Comparison of ENCODE assay signal across 20 cellular contexts in genomic region chr1:162943627-162944026, GRCh38.
DNase-seq lines count a peak whose midpoint lies in the region; ATAC-seq, FAIRE-seq and TF ChIP-seq lines count a peak whose summit lies in the region.
"Had no signal": no experiment of that assay in that cellular context is flagged by ENCODE, and none has a peak within 500 bp of the region (broad histone marks: within the 10 kb centered on the region; RNA-seq: fewer than 3 reads in every experiment).

No MANE protein-coding gene starts in this region.

- H3K4me3 ChIP-seq in H1 (ENCODE audit: extremely low read depth in 1 of 4, insufficient read depth in 2 of 4, low read depth in 3 of 4, low read length in 4 of 4), result no peak overlapping the region
- no peak overlapping the region for H3K4me3 ChIP-seq in psoas muscle
- H3K4me3 ChIP-seq: A549, HAP-1, heart left ventricle, SK-N-MC, upper lobe of right lung had no signal

- POLR2A ChIA-PET in H1 (lab: Charles Lee; ENCODE audit: partially characterized antibody), result no interaction called here

- H3K4me1 ChIP-seq in H1 (replicated peaks in 1 of 4; ENCODE audit: control insufficient read depth in 3 of 4, insufficient read depth in 4 of 4, low read length in 3 of 4) (peaks cover 0 to 3% (median 1%) of the 10 kb centered on the region in 4 experiments; a peak in 2 of 7 replicates), psoas muscle (peaks cover 16% of the 10 kb centered on the region)
- H3K4me1 ChIP-seq: A549, HAP-1, upper lobe of right lung had no signal

- ATAC-seq in psoas muscle (peak; percentile 95 to 97 (median 96)), HG03175 (IDR thresholded peaks at IDR 0.05; ENCODE audit: unreplicated experiment) (no peak)
- ATAC-seq: A549, HepG2, upper lobe of right lung had no signal

- TF ChIP-seq POLR2A in H1 (IDR thresholded peaks at IDR 0.05; ENCODE audit: control extremely low read depth in 1 of 2, low read depth in 2 of 2, low read length in 2 of 2), result no peak

- FAIRE-seq in H1 (lab: Jason Lieb, UNC), result no peak
- FAIRE-seq: A549, GM12891, HepG2, kidney had no signal

- no peak overlapping the region for H3K56ac ChIP-seq in H1 (replicated peaks; ENCODE audit: insufficient read length, low read depth, low read length)

- H4K8ac ChIP-seq in H1 (ENCODE audit: extremely low read depth, insufficient read depth, low read length), result no peak overlapping the region

- no peaks in the 10 kb centered on the region for H3K27me3 ChIP-seq in H1 (replicated peaks in 1 of 4; ENCODE audit: control insufficient read depth in 3 of 4, extremely low read depth in 1 of 4, insufficient read depth in 3 of 4, low read length in 3 of 4)
- no peaks in the 10 kb centered on the region for H3K27me3 ChIP-seq in psoas muscle (ENCODE audit: insufficient read depth in 3 of 3, low read length in 2 of 3)

- no peak overlapping the region for H2BK12ac ChIP-seq in H1 (ENCODE audit: low read depth, low read length)

- no peak overlapping the region for H4K91ac ChIP-seq in H1 (replicated peaks; ENCODE audit: insufficient read length, low read length)

- TF ChIP-seq CTCF in H1 (IDR thresholded peaks at IDR 0.05; ENCODE audit: control extremely low read depth in 1 of 3, insufficient read depth in 1 of 3, low read depth in 1 of 3, low read length in 3 of 3), result no peak
- TF ChIP-seq CTCF in psoas muscle (IDR thresholded peaks at IDR 0.05), result no peak

- no peaks in the 10 kb centered on the region for H3K79me1 ChIP-seq in H1 (ENCODE audit: low read depth, low read length)

- H3K36me3 ChIP-seq in H1 (ENCODE audit: control insufficient read depth in 2 of 4, insufficient read depth in 4 of 4, low read length in 3 of 4) (no peaks in the 10 kb centered on the region), psoas muscle (ENCODE audit: insufficient read depth in 1 of 2, low read depth in 1 of 2) (no peaks in the 10 kb centered on the region)
- H3K36me3 ChIP-seq: HAP-1, heart left ventricle, upper lobe of right lung had no signal

- no peaks in the 10 kb centered on the region for H3K79me2 ChIP-seq in H1 (ENCODE audit: control insufficient read depth in 1 of 2, insufficient read depth in 2 of 2, low read length in 2 of 2)

- H4K20me1 ChIP-seq in H1 (replicated peaks in 1 of 2; ENCODE audit: control insufficient read depth in 1 of 2, insufficient read depth in 2 of 2, low read length in 2 of 2), result no peaks in the 10 kb centered on the region

- H3K9me3 ChIP-seq in H1 (ENCODE audit: insufficient read depth in 2 of 2, low read depth in 1 of 2, low read length in 1 of 2), result no peaks in the 10 kb centered on the region
- H3K9me3 ChIP-seq in psoas muscle, result no peaks in the 10 kb centered on the region
- H3K9me3 ChIP-seq: A549, HAP-1, heart left ventricle, upper lobe of right lung had no signal

- H3K18ac ChIP-seq in H1 (ENCODE audit: extremely low read depth, low read length), result no peak overlapping the region

- no peaks in the 10 kb centered on the region for H3K23me2 ChIP-seq in H1 (ENCODE audit: low read depth, low read length)

- no peak overlapping the region for H2BK20ac ChIP-seq in H1 (ENCODE audit: low read length)

- H3K23ac ChIP-seq in H1 (ENCODE audit: insufficient read length), result no peak overlapping the region

- no peak overlapping the region for H2AK5ac ChIP-seq in H1 (ENCODE audit: low read depth, low read length)

- no peak overlapping the region for H3K9ac ChIP-seq in H1 (replicated peaks in 1 of 4; ENCODE audit: extremely low read depth in 1 of 4, low read depth in 3 of 4, low read length in 3 of 4)

- DNase-seq in NCI-H146 (lab: John Stamatoyannopoulos, UW) (peak; percentile 23), NCI-H146 treated with DMSO at 0.1 percent for 48 hours (lab: John Stamatoyannopoulos, UW; ENCODE audit: unreplicated experiment) (no peak), NCI-H82 (lab: John Stamatoyannopoulos, UW) (peak; percentile 26), H1 (ENCODE audit: low read depth in 1 of 2, low spot score in 2 of 2) (no peak), psoas muscle (no peak), mucosa of gallbladder (ENCODE audit: low spot score) (no peak), ureter (ENCODE audit: low spot score) (no peak)
- DNase-seq: activated naive CD4-positive, alpha-beta T cell treated with anti-CD3 and anti-CD28 coated beads, Interleukin-2, amount 50 U/mL, for 16 hours; activated T-cell treated with anti-CD3 and anti-CD28 coated beads for 4 hours; CD4-positive, alpha-beta memory T cell; heart left ventricle; kidney; stimulated activated naive CD4-positive, alpha-beta T cell; upper lobe of right lung had no signal

- no peak overlapping the region for H3K4ac ChIP-seq in H1 (replicated peaks; ENCODE audit: insufficient read length, low read depth, low read length)

- H3K4me2 ChIP-seq in H1 (ENCODE audit: insufficient read depth in 1 of 2, low read depth in 2 of 2, low read length in 2 of 2), result no peak overlapping the region
- H3K4me2 ChIP-seq: A549 had no signal

- no peak overlapping the region for H4K5ac ChIP-seq in H1 (ENCODE audit: insufficient read length, low read depth, low read length)

- H2AFZ ChIP-seq in H1 (ENCODE audit: low read length), result no peak overlapping the region

- H3K27ac ChIP-seq in H1 (ENCODE audit: low read depth, low read length), result no peak overlapping the region
- peak overlapping the region; percentile 58 for H3K27ac ChIP-seq in psoas muscle
- H3K27ac ChIP-seq: A549, heart left ventricle, SK-N-MC, upper lobe of right lung had no signal

- H2BK5ac ChIP-seq in H1 (ENCODE audit: low read depth, low read length), result no peak overlapping the region

- no peak overlapping the region for H2BK15ac ChIP-seq in H1 (ENCODE audit: low read length)

- no peak overlapping the region for H2BK120ac ChIP-seq in H1 (replicated peaks; ENCODE audit: low read depth, low read length)

- CTCF ChIA-PET in H1 (lab: Charles Lee; ENCODE audit: partially characterized antibody), result interaction anchor here (0.9 to 2.0 kb wide), 3 partner anchors 9 to 90 kb away, joined by 3 to 5 read pairs (median 4); no protein-coding TSS in a partner anchor

- H3K14ac ChIP-seq in H1 (ENCODE audit: insufficient read length), result no peak overlapping the region

- TF ChIP-seq RAD21 in H1 (IDR thresholded peaks at IDR 0.05 in 1 of 2, conservative IDR thresholded peaks at IDR 0.05 in 1 of 2; ENCODE audit: low read depth in 2 of 2, low read length in 2 of 2), result no peak

- no peak for TF ChIP-seq EP300 in H1 (IDR thresholded peaks at IDR 0.05; ENCODE audit: borderline replicate concordance in 1 of 2, low read depth in 2 of 2, low read length in 2 of 2)

- intact Hi-C loops in psoas muscle (cut with DNase I), result loop anchor here (5.0 kb wide), 1 partner anchor 41 kb away; no protein-coding TSS in a partner anchor

TF ChIP-seq in H1, 55 proteins besides CTCF, POLR2A, EP300 and RAD21 (continues in another document):
- no peak for TF ChIP-seq JUND (IDR thresholded peaks at IDR 0.05; ENCODE audit: low read length)
- no peak for TF ChIP-seq GTF2F1 (IDR thresholded peaks at IDR 0.05; ENCODE audit: borderline replicate concordance, low read depth, low read length)
- no peak for TF ChIP-seq MAX (IDR thresholded peaks at IDR 0.05)
- no peak for TF ChIP-seq POU5F1 (IDR thresholded peaks at IDR 0.05; ENCODE audit: low read depth, low read length)
- TF ChIP-seq TBP (IDR thresholded peaks at IDR 0.05; ENCODE audit: low read depth, low read length), result peak; percentile 85
- TF ChIP-seq ATF3 (IDR thresholded peaks at IDR 0.05; ENCODE audit: insufficient read depth, low read depth, low read length), result no peak
- no peak for TF ChIP-seq NRF1 (IDR thresholded peaks at IDR 0.05; ENCODE audit: low read depth, low read length)

Comparison
In these comparisons a context has a peak if more than half of its experiments do, and no peak if none do; other contexts are left out.
1. DNase-seq: peak in NCI-H146 (single experiment) and NCI-H82 (single experiment); none in NCI-H146 treated with DMSO at 0.1 percent for 48 hours (single experiment), H1 (0 of 2), psoas muscle (0 of 2), mucosa of gallbladder (single experiment) and ureter (single experiment).